ENCODE assay signal across 29 cellular contexts in the genomic region with DNA sequence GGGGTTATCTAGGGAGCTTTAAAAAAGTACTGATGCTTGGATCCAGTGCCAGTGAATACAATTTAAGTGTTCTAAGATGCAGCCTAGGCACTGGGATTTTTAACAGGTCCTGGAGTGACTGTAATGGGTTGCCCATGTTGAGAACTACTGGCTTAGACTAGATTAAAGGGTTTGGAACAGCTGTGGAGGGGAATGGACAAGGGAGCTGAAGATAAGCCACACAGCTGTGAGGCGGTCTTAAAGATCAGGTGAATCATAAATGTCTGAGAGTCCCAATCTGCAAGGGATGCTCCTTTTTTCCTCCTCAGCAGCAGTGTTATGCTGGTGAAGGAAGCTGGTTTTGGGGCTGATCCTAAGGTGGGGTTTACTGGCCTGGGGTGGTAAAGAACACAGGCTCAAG. TPM values are rescaled to one million over a fixed set of nuclear protein-coding genes. Genes with fewer than 3 reads are reported as not detected.
A peak's percentile ranks its signal among the peaks of the same experiment; 100 is the strongest.
DNase-seq lines count a peak whose midpoint lies in the region; TF ChIP-seq lines count a peak whose summit lies in the region.
"Had no signal": no experiment of that assay in that cellular context is flagged by ENCODE, and none has a peak within 500 bp of the region (broad histone marks: within the 10 kb centered on the region; RNA-seq: fewer than 3 reads in every experiment).

No MANE protein-coding gene starts in this region.

- H3K9ac ChIP-seq in smooth muscle cell (ENCODE audit: low read depth), result no peak overlapping the region

- H3K79me2 ChIP-seq in PC-9 (ENCODE audit: low read depth) (no peaks in the 10 kb centered on the region), smooth muscle cell (ENCODE audit: low read depth) (peaks cover 4% of the 10 kb centered on the region)

- H4K20me1 ChIP-seq in PC-9 (ENCODE audit: insufficient read depth) (no peaks in the 10 kb centered on the region), smooth muscle cell (ENCODE audit: low read depth) (no peaks in the 10 kb centered on the region)

- DNase-seq in HFFc6, result no peak
- DNase-seq in PC-9, result no peak
- no peak for DNase-seq in smooth muscle cell (lab: John Stamatoyannopoulos, UW; ENCODE audit: unreplicated experiment)
- no peak for DNase-seq in AG20443 (ENCODE audit: low spot score)
- no peak for DNase-seq in tibial nerve (ENCODE audit: low spot score in 2 of 2)
- no peak for DNase-seq in effector CD8-positive, alpha-beta T cell (lab: John Stamatoyannopoulos, UW)
- DNase-seq: activated CD4-positive, alpha-beta T cell treated with anti-CD3 and anti-CD28 coated beads, Interleukin-2, amount 10 ng/mL, durations not matched to agents 7 days and 5 days; activated effector memory CD4-positive, alpha-beta T cell treated with anti-CD3 and anti-CD28 coated beads, Interleukin-2, amount 50 U/mL, for 16 hours; activated T-cell treated with anti-CD3 and anti-CD28 coated beads, Interleukin-2, amount 50 U/mL, for 24 hours; aorta; C1 segment of cervical spinal cord; caudate nucleus; cortex of kidney; DMS79; gastrocnemius medialis; GF-D8; naive thymus-derived CD8-positive, alpha-beta T cell; NCI-H1092; NCI-H1694 treated with DMSO at 0.1 percent for 48 hours; NCI-H2171 treated with DMSO at 0.1 percent for 48 hours; psoas muscle; stimulated activated CD4-positive, alpha-beta T cell treated with anti-CD3 and anti-CD28 coated beads, Interleukin-15, amount 100 ng/mL, for 24 hours; stimulated activated CD4-positive, alpha-beta T cell treated with anti-CD3 and anti-CD28 coated beads, Interleukin-4, amount 100 ng/mL, for 4 hours; transverse colon had no signal

- H3K27me3 Mint-ChIP-seq in HFFc6 (ENCODE audit: insufficient read depth), result no peaks in the 10 kb centered on the region

- H2AFZ ChIP-seq in PC-9 (no peak overlapping the region), smooth muscle cell (ENCODE audit: low read depth) (no peak overlapping the region)
- H2AFZ ChIP-seq: GM23248 had no signal

- H3K4me2 ChIP-seq in PC-9 (peak overlapping the region; percentile 47), smooth muscle cell (peak overlapping the region; percentile 25)

- no peaks in the 10 kb centered on the region for H3K9me2 ChIP-seq in PC-9 (ENCODE audit: insufficient read depth)

- WGBS in esophagus, 2 donors, result 93 to 100% methylated on average over 1 of the region's 1 CpG
- WGBS in smooth muscle cell (ENCODE audit: low lambda C conversion rate), result 33% methylated on average over 1 of the region's 1 CpG
- 89 to 96% methylated on average over 1 of the region's 1 CpG for WGBS in tibial nerve, 2 donors

- no peak for TF ChIP-seq EP300 in tibial nerve (IDR thresholded peaks at IDR 0.05)

- H3K9me3 ChIP-seq in PC-9 (ENCODE audit: insufficient read depth, low read depth) (no peaks in the 10 kb centered on the region), esophagus (ENCODE audit: control insufficient read depth in 2 of 2, insufficient read depth in 1 of 2, low read depth in 1 of 2, low read length in 1 of 2) (no peaks in the 10 kb centered on the region), smooth muscle cell (replicated peaks; ENCODE audit: low read depth) (no peaks in the 10 kb centered on the region), tibial nerve (no peaks in the 10 kb centered on the region)
- H3K9me3 ChIP-seq: gastrocnemius medialis, psoas muscle, transverse colon had no signal

- H3K27ac Mint-ChIP-seq in HFFc6, result peak overlapping the region; percentile 80
- H3K27ac Mint-ChIP-seq: activated CD4-positive, alpha-beta T cell treated with anti-CD3 and anti-CD28 coated beads, Interleukin-2, amount 10 ng/mL, durations not matched to agents 7 days and 5 days; activated naive CD8-positive, alpha-beta T cell; activated T-cell treated with anti-CD3 and anti-CD28 coated beads, Interleukin-2, amount 50 U/mL, for 24 hours; IgD-negative memory B cell; naive thymus-derived CD8-positive, alpha-beta T cell; WTC11 had no signal

- no TSS peak for BruUV-seq in PC-9 (replicated peaks; lab: Mats Ljungman, UMichigan)

- no peaks in the 10 kb centered on the region for H3K9me3 Mint-ChIP-seq in HFFc6
- H3K9me3 Mint-ChIP-seq: activated CD4-positive, alpha-beta T cell treated with anti-CD3 and anti-CD28 coated beads, Interleukin-2, amount 10 ng/mL, durations not matched to agents 7 days and 5 days; activated T-cell treated with anti-CD3 and anti-CD28 coated beads, Interleukin-2, amount 50 U/mL, for 24 hours; IgD-negative memory B cell; WTC11 had no signal

- POLR2A ChIA-PET in PC-9 (lab: Charles Lee; ENCODE audit: unreplicated experiment), result interaction anchor here (0.6 kb wide), 2 partner anchors 22 to 128 kb away, joined by 3 to 4 read pairs; no protein-coding TSS in a partner anchor

- no peak for TF ChIP-seq CTCF in HFFc6 (IDR thresholded peaks at IDR 0.05)
- no peak for TF ChIP-seq CTCF in PC-9 (conservative IDR thresholded peaks at IDR 0.05)
- no peak for TF ChIP-seq CTCF in smooth muscle cell (IDR thresholded peaks at IDR 0.05; ENCODE audit: borderline replicate concordance, insufficient read depth, poor library complexity, severe bottlenecking)
- TF ChIP-seq CTCF in tibial nerve (IDR thresholded peaks at IDR 0.05), result no peak

- no peak for TF ChIP-seq POLR2A in tibial nerve (IDR thresholded peaks at IDR 0.05)

- H3F3A ChIP-seq in PC-9 (ENCODE audit: insufficient read depth, low read depth), result no peaks in the 10 kb centered on the region; the same call in 1 of the 2 replicates
- no peaks in the 10 kb centered on the region for H3F3A ChIP-seq in smooth muscle cell (ENCODE audit: low read depth)

- peaks cover 39% of the 10 kb centered on the region for H3K4me1 ChIP-seq in PC-9 (replicated peaks; ENCODE audit: insufficient read depth)
- H3K4me1 ChIP-seq in esophagus (ENCODE audit: control insufficient read depth in 2 of 2, insufficient read depth in 2 of 2, low read length in 1 of 2), result peaks cover 0 to 2% of the 10 kb centered on the region in 2 donors
- H3K4me1 ChIP-seq in smooth muscle cell (ENCODE audit: low read depth), result no peaks in the 10 kb centered on the region
- H3K4me1 ChIP-seq in tibial nerve, result peaks cover 0 to 11% (median 0%) of the 10 kb centered on the region in 4 donors
- H3K4me1 ChIP-seq: psoas muscle had no signal

- peak overlapping the region; percentile 17; the same call in 1 of the 2 replicates for H3K27ac ChIP-seq in PC-9
- H3K27ac ChIP-seq in esophagus (ENCODE audit: low read depth in 2 of 2, low read length in 1 of 2), result peak overlapping the region; percentile 66 to 97
- H3K27ac ChIP-seq in smooth muscle cell (ENCODE audit: low read depth), result peak overlapping the region; percentile 37
- no peak overlapping the region for H3K27ac ChIP-seq in tibial nerve
- H3K27ac ChIP-seq: gastrocnemius medialis, psoas muscle, transverse colon had no signal

- H3K27me3 ChIP-seq in PC-9 (ENCODE audit: insufficient read depth, low read depth), result no peaks in the 10 kb centered on the region
- no peaks in the 10 kb centered on the region for H3K27me3 ChIP-seq in esophagus (ENCODE audit: control insufficient read depth in 1 of 2, insufficient read depth in 2 of 2, low read length in 2 of 2)
- H3K27me3 ChIP-seq in smooth muscle cell (ENCODE audit: low read depth), result no peaks in the 10 kb centered on the region
- no peaks in the 10 kb centered on the region for H3K27me3 ChIP-seq in tibial nerve
- H3K27me3 ChIP-seq: gastrocnemius medialis, transverse colon had no signal

- CTCF ChIA-PET in PC-9 (lab: Charles Lee), result no interaction called here

- H3K36me3 Mint-ChIP-seq in HFFc6 (ENCODE audit: low read depth), result peaks cover 11% of the 10 kb centered on the region; the same call in 1 of the 2 replicates
- H3K36me3 Mint-ChIP-seq: activated naive CD8-positive, alpha-beta T cell; IgD-negative memory B cell; naive thymus-derived CD8-positive, alpha-beta T cell; WTC11 had no signal

- H3K36me3 ChIP-seq in PC-9 (ENCODE audit: low read depth) (no peaks in the 10 kb centered on the region), esophagus (ENCODE audit: control insufficient read depth in 2 of 2, insufficient read depth in 2 of 2, low read length in 1 of 2) (no peaks in the 10 kb centered on the region), smooth muscle cell (ENCODE audit: low read depth) (no peaks in the 10 kb centered on the region), tibial nerve (no peaks in the 10 kb centered on the region)
- H3K36me3 ChIP-seq: gastrocnemius medialis, transverse colon had no signal

- 0 out of 2 replicates have a peak overlapping the region, but pooled peaks have one; percentile 13 for H3K4me3 Mint-ChIP-seq in HFFc6
- H3K4me3 Mint-ChIP-seq: activated CD4-positive, alpha-beta T cell treated with anti-CD3 and anti-CD28 coated beads, Interleukin-2, amount 10 ng/mL, durations not matched to agents 7 days and 5 days; activated naive CD8-positive, alpha-beta T cell; activated T-cell treated with anti-CD3 and anti-CD28 coated beads, Interleukin-2, amount 50 U/mL, for 24 hours; IgD-negative memory B cell; naive thymus-derived CD8-positive, alpha-beta T cell; WTC11 had no signal

- H3K4me3 ChIP-seq in PC-9 (no peak overlapping the region), esophagus (ENCODE audit: low read depth in 1 of 2, low read length in 2 of 2) (no peak overlapping the region), smooth muscle cell (no peak overlapping the region), tibial nerve (no peak overlapping the region)
- H3K4me3 ChIP-seq: gastrocnemius medialis, GM23248, psoas muscle, transverse colon had no signal

- peaks cover 80% of the 10 kb centered on the region for H3K4me1 Mint-ChIP-seq in HFFc6 (ENCODE audit: low read depth)
- H3K4me1 Mint-ChIP-seq: activated CD4-positive, alpha-beta T cell treated with anti-CD3 and anti-CD28 coated beads, Interleukin-2, amount 10 ng/mL, durations not matched to agents 7 days and 5 days; IgD-negative memory B cell had no signal

- intact Hi-C loops in PC-9 (cut with micrococcal nuclease; ENCODE audit: unreplicated experiment), result no loop called here

RNA-seq across cellular contexts. Expression of a gene that starts 35.5 kb away (rescaled TPM):
- 100 to 1,000 TPM; 379 to 565 (median 420) TPM for total RNA-seq in HFFc6 (2021; fragmentation: NEBNext Ultra II Directional; extraction: Animal tissue kit (Norgen Biotek cat#: 25700))
- total RNA-seq in PC-9 (2021) (42.9 and 47.9 TPM in 2 replicates), smooth muscle cell (564 and 578 TPM in 2 replicates), tibial nerve (10 to 100 TPM; 31.6 to 52.4 (median 44.9) TPM)
- polyA plus RNA-seq in esophagus (10 to 100 TPM; 26.2 to 36.3 TPM), smooth muscle cell (197 and 254 TPM in 2 replicates)
- polyA plus RNA-seq: IgD-negative memory B cell had no signal

Comparison
In these comparisons a context has a peak if more than half of its experiments do, and no peak if none do; other contexts are left out.
1. H3K27ac ChIP-seq: peak in PC-9 (single experiment), esophagus (2 of 2) and smooth muscle cell (single experiment); none in tibial nerve (0 of 4).